Comparison of ENCODE assay signal across 20 cellular contexts in the genomic region with DNA sequence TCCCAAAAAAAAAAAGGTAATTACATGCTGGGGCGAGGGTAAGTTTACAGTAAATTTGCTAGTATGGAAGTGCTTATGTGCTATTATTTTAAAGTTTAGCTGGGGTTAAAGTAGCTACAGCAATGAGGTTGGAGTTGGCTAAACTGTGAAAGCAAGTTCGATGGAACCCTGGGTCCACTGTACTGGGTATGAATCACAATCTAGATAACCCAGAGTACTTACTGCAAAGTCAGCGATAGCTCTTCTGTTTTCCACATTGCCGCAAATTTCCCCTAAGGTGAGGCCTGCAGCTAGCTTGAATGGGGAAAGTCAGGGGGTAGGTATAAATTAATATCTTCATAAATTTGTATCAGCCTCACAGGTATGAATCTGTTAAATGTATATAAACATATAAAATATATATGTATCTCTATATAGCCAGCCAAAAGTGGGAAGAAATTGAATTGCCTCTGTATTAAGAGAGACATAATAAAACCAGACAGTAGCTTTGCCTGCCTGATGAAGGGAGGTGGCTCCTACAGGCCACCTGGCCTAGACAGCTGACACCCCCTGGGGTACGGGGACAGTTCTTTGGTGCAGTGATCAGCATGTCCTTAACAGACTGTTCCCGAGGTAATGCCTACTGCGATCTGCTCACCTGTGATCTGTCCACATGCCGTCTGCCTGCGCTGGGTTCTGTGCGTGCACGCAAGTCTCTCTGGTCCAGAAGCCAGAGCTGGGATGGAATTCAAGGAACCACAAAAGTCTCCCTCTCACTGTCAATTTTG. TPM values are rescaled to one million over a fixed set of nuclear protein-coding genes. Genes with fewer than 3 reads are reported as not detected.
"Had no signal": no experiment of that assay in that cellular context is flagged by ENCODE, and none has a peak within 500 bp of the region (broad histone marks: within the 10 kb centered on the region; RNA-seq: fewer than 3 reads in every experiment).

No MANE protein-coding gene starts in this region.

- H3K4me3 ChIP-seq: left lung, tibial nerve had no signal

- H3K27me3 ChIP-seq: left lung, tibial nerve had no signal

- FAIRE-seq: colon, kidney, urothelium cell line had no signal

- ATAC-seq: activated CD4-positive, alpha-beta T cell treated with anti-CD3 and anti-CD28 coated beads for 36 hours; left lung; WTC11 had no signal

- DNase-seq: activated CD4-positive, alpha-beta memory T cell treated with anti-CD3 and anti-CD28 coated beads for 36 hours; activated CD4-positive, alpha-beta T cell treated with anti-CD3 and anti-CD28 coated beads for 36 hours; activated T-cell treated with anti-CD3 and anti-CD28 coated beads for 4 hours; kidney; left lung; nephron progenitor cell; stimulated activated CD4-positive, alpha-beta T cell treated with anti-CD3 and anti-CD28 coated beads, Interleukin-12 subunit alpha, Interleukin-12 subunit beta, amount 100 ng/mL, for 4 hours; stimulated activated CD4-positive, alpha-beta T cell treated with anti-CD3 and anti-CD28 coated beads, Interleukin-1b, Interleukin-23, amount 100 ng/mL, for 48 hours; stimulated activated CD8-positive, alpha-beta memory T cell treated with anti-CD3 and anti-CD28 coated beads, Interleukin-4, amount 100 ng/mL, for 48 hours; stimulated activated naive CD4-positive, alpha-beta T cell; T-helper 2 cell had no signal

- H3K36me3 ChIP-seq: left lung, tibial nerve had no signal

- H3K27ac ChIP-seq: tibial nerve had no signal

- H3K9me3 ChIP-seq: left lung, tibial nerve had no signal

RNA-seq across cellular contexts. Expression of a gene that starts 30.6 kb away (rescaled TPM):
- total RNA-seq: activated CD4-positive, alpha-beta memory T cell treated with anti-CD3 and anti-CD28 coated beads for 36 hours; activated CD4-positive, alpha-beta T cell treated with anti-CD3 and anti-CD28 coated beads for 36 hours; activated T-helper 1 cell treated with anti-CD3 and anti-CD28 coated beads, Interleukin-12 subunit alpha, Interleukin-12 subunit beta, Interleukin-2, Interleukin-4 antibody, amounts not matched to agents 30 ng/mL and 10 ng/mL and 1 ng/mL, durations not matched to agents 14 hours and 24 hours and 36 hours; epithelial cell of proximal tubule; kidney; left lung; lung microvascular endothelial cell; myocyte; posterior vena cava; tibial nerve; WTC11 had no signal
